Comparison of ENCODE assay signal across 8 cellular contexts in genomic region chr1:61254629-61255323, GRCh38.
A peak's percentile ranks its signal among the peaks of the same experiment; 100 is the strongest.
DNase-seq lines count a peak whose midpoint lies in the region; ATAC-seq, FAIRE-seq and TF ChIP-seq lines count a peak whose summit lies in the region.

No MANE protein-coding gene starts in this region.

- no peak for ATAC-seq in HG02938 (IDR thresholded peaks at IDR 0.05; ENCODE audit: unreplicated experiment)
- ATAC-seq in GM18907 (IDR thresholded peaks at IDR 0.05; ENCODE audit: unreplicated experiment): no peak
- no peak for ATAC-seq in HG03097 (IDR thresholded peaks at IDR 0.05; ENCODE audit: low FRiP score, unreplicated experiment)

- FAIRE-seq in D721Med (lab: Jason Lieb, UNC): no peak

- no peaks in the 10 kb centered on the region for H3K9me3 ChIP-seq in mononuclear cell (ENCODE audit: low read depth, low read length)

- CTCF ChIA-PET in AG04449 (lab: Yijun Ruan, JAX): no interaction called here

- peaks cover 29% of the 10 kb centered on the region for H3K4me1 ChIP-seq in mononuclear cell (ENCODE audit: insufficient read depth, low read length)

- no peaks in the 10 kb centered on the region for H3K27me3 ChIP-seq in mononuclear cell (ENCODE audit: insufficient read depth, low read length)

- TF ChIP-seq CTCF in AG04449 (IDR thresholded peaks at IDR 0.05; ENCODE audit: insufficient read depth, low read length, missing control alignments) (no peak), D721Med (IDR thresholded peaks at IDR 0.05; ENCODE audit: insufficient read depth, missing control alignments) (no peak)

- DNase-seq in AG04449 (ENCODE audit: low read depth, low spot score) (no peak), NCI-H2029 (lab: John Stamatoyannopoulos, UW) (peak; percentile 34), dermis blood vessel endothelial cell (peak; percentile 41), D721Med (ENCODE audit: insufficient read length, low spot score) (no peak)

- POLR2A ChIA-PET in AG04449 (lab: Yijun Ruan, JAX): no interaction called here

- H3K4me3 ChIP-seq in AG04449 (ENCODE audit: low read depth, low read length) (peak overlapping the region; percentile 3), mononuclear cell (ENCODE audit: low read length) (peak overlapping the region; percentile 15)

Comparison
In these comparisons a context has a peak if more than half of its experiments do, and no peak if none do; other contexts are left out.
1. DNase-seq: peak in NCI-H2029 (single experiment) and dermis blood vessel endothelial cell (single experiment); none in AG04449 (single experiment) and D721Med (single experiment).